In the genomic region with DNA sequence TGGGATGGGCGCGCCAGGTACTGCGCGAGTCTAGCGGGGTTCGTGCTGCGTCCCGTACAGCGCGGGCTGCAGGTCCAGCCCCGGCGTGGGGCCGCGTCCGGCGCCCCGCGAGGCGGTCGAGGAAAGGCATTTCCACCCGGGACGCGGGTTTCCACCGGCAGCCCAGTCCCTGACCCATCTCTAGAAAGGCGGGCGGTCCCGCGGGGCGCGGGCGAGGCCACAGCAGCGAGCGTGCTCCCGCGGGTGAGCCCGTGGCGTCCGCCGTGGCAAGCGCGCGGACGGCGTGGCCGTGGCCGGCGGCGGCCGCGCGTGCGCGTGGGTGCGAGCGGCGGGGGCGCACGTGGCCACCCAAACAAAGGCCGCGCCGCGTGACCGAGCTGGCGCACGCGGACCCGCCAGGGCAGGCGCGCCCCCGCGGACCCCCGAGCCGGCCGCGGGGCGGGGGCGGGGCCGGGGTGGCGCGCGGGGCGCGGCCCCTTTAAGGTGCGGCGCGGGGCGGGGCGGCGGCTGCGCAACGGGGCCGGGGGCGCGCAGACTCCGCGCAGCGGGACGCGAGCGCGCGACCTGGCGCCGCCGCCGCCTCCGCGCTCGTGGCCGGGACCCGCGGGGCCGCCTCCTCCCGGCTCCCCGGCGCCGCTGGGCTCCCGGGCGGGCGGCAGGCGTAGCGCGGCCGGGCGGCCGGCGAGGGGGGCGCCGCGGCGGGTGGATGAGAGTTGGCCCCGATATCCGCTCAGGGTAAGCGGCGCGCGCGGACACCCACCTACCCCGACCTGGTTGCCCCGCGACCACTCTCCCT, we compare ENCODE assay signal across 8 cellular contexts. TPM values are rescaled to one million over a fixed set of nuclear protein-coding genes. Genes with fewer than 3 reads are reported as not detected.
A peak's percentile ranks its signal among the peaks of the same experiment; 100 is the strongest.
DNase-seq lines count a peak whose midpoint lies in the region; ATAC-seq, FAIRE-seq and TF ChIP-seq lines count a peak whose summit lies in the region.

No MANE protein-coding gene starts in this region.

- H3K4me3 ChIP-seq in PC-3 (ENCODE audit: low read length) (peak overlapping the region; percentile 35; the same call in 1 of the 2 replicates), pancreas (peak overlapping the region in 3 of 4 donors; percentile 60 to 79 (median 75))

- H3K27me3 ChIP-seq in PC-3 (ENCODE audit: low read length), result no peaks in the 10 kb centered on the region
- H3K27me3 ChIP-seq in pancreas, result no peaks in the 10 kb centered on the region

- CTCF ChIA-PET in PC-3 (lab: Charles Lee), result no interaction called here

- peaks cover 0 to under 1% of the 10 kb centered on the region in 2 donors for H3K36me3 Mint-ChIP-seq in CD14-positive monocyte

- peak overlapping the region in 3 of 7 donors; percentile 35 to 77 (median 54) for H3K27ac Mint-ChIP-seq in CD14-positive monocyte

- H3K4me3 Mint-ChIP-seq in CD14-positive monocyte, result peak overlapping the region; percentile 78 to 79

- H3K4me2 ChIP-seq in PC-3 (ENCODE audit: low read length), result peak overlapping the region; percentile 60

- peak; percentile 41 for ATAC-seq in GM21381 (IDR thresholded peaks at IDR 0.05; ENCODE audit: unreplicated experiment)
- peak; percentile 29 for ATAC-seq in PC-3
- peak in 3 of 4 donors; percentile 6 to 47 (median 17) for ATAC-seq in pancreas
- no peak for ATAC-seq in HG03025 (IDR thresholded peaks at IDR 0.05; ENCODE audit: low FRiP score, unreplicated experiment)

- H3F3A ChIP-seq in PC-3 (ENCODE audit: low read length, unreplicated experiment), result peaks cover 3% of the 10 kb centered on the region

- H3K36me3 ChIP-seq in PC-3 (ENCODE audit: low read depth, low read length), result no peaks in the 10 kb centered on the region
- H3K36me3 ChIP-seq in pancreas, result no peaks in the 10 kb centered on the region

- POLR2A ChIA-PET in PC-3 (lab: Charles Lee; ENCODE audit: unreplicated experiment), result no interaction called here

- H3K9me2 ChIP-seq in PC-3 (replicated peaks; ENCODE audit: low read length), result no peaks in the 10 kb centered on the region

- peaks cover 26% of the 10 kb centered on the region for H3K79me2 ChIP-seq in PC-3 (ENCODE audit: low read length)

- peaks cover 6 to 9% (median 8%) of the 10 kb centered on the region in 7 donors for H3K9me3 Mint-ChIP-seq in CD14-positive monocyte

- peak overlapping the region; percentile 65; the same call in 1 of the 2 replicates for H2AFZ ChIP-seq in PC-3 (ENCODE audit: low read length)

- no peak for FAIRE-seq in frontal cortex (lab: Jason Lieb, UNC)
- no peak for FAIRE-seq in pancreas (lab: Jason Lieb, UNC)

- H4K20me1 ChIP-seq in PC-3 (ENCODE audit: low read length), result no peaks in the 10 kb centered on the region

- WGBS in pancreas, 2 donors, result 2 to 10% methylated on average over 22 to 141 of the region's 141 CpGs

- H3K9me3 ChIP-seq in PC-3 (ENCODE audit: low read length), result no peaks in the 10 kb centered on the region
- no peaks in the 10 kb centered on the region for H3K9me3 ChIP-seq in pancreas

- DNase-seq in CD14-positive monocyte (ENCODE audit: low spot score) (peak; percentile 60), PC-3 (peak; percentile 43), frontal cortex (ENCODE audit: low spot score in 2 of 2) (peak; percentile 89 to 90), pancreas (peak; percentile 35 to 85 (median 56)), globus pallidus (ENCODE audit: low spot score) (no peak)
- peak; percentile 87 for DNase-seq in activated effector memory CD4-positive, alpha-beta T cell treated with anti-CD3 and anti-CD28 coated beads, Interleukin-2, amount 50 U/mL, for 16 hours

- H3K27ac ChIP-seq in PC-3 (ENCODE audit: low read length) (peak overlapping the region; percentile 93), pancreas (peak overlapping the region; percentile 78 to 97 (median 88))

- TF ChIP-seq CTCF in CD14-positive monocyte (IDR thresholded peaks at IDR 0.05) (no peak), PC-3 (conservative IDR thresholded peaks at IDR 0.05; ENCODE audit: low read depth, low read length) (no peak), pancreas (IDR thresholded peaks at IDR 0.05) (no peak)

- peak overlapping the region; percentile 55 for H3K9ac ChIP-seq in PC-3 (ENCODE audit: low read length)

- BruUV-seq in PC-3 (replicated peaks; lab: Mats Ljungman, UMichigan), result no TSS peak

- peaks cover 0 to 10% (median 4%) of the 10 kb centered on the region in 3 donors for H3K27me3 Mint-ChIP-seq in CD14-positive monocyte (ENCODE audit: low read depth in 3 of 3)

- H3K4me1 ChIP-seq in PC-3 (ENCODE audit: insufficient read depth, low read length) (peaks cover 29% of the 10 kb centered on the region), pancreas (peaks cover 51 to 68% (median 52%) of the 10 kb centered on the region in 3 donors)

- intact Hi-C loops in CD14-positive monocyte (cut with micrococcal nuclease), result loop anchor here (5.0 kb wide), 2 partner anchors 36 to 106 kb away; no protein-coding TSS in a partner anchor
- intact Hi-C loops in PC-3 (cut with micrococcal nuclease), result no loop called here
- intact Hi-C loops in pancreas (cut with DNase I), result loop anchor here in 2 of 3 donors (10.0 kb wide), 2 partner anchors 158 to 178 kb away; a partner anchor contains a TSS

- H3K4me1 Mint-ChIP-seq in CD14-positive monocyte, result peaks cover 73% of the 10 kb centered on the region

RNA-seq across cellular contexts. Expression of a gene that starts 39.3 kb away (rescaled TPM):
- not detected for polyA plus RNA-seq in CD14-positive monocyte
- total RNA-seq in PC-3 (2014; rRNA removed), result 14.2 and 19.3 TPM in 2 replicates
- 2.0 TPM for total RNA-seq in frontal cortex
- total RNA-seq in pancreas, result 1 to 10 TPM in 5 of 6 donors, under 1 TPM in 1; 0.75 to 3.2 (median 1.2) TPM
- 1 to 10 TPM; 1.6 to 2.2 TPM for polyA plus RNA-seq in pancreas

RNA-seq across cellular contexts. Expression of a gene that starts 43.4 kb away (rescaled TPM):
- polyA plus RNA-seq in CD14-positive monocyte, result 10 to 100 TPM in 1 of 2 donors, 1 to 10 TPM in 1; 9.5 to 12.6 TPM
- 18.9 and 25.3 TPM in 2 replicates for total RNA-seq in PC-3 (2014; rRNA removed)
- total RNA-seq in frontal cortex, result 49.7 TPM
- 10 to 100 TPM; 16.6 to 36.4 (median 23.6) TPM for total RNA-seq in pancreas
- 10 to 100 TPM; 13.2 to 13.8 TPM for polyA plus RNA-seq in pancreas
